In genomic region chr5:62783374-62784057, GRCh38 we compare ENCODE assay signal across 20 cellular contexts.
DNase-seq lines count a peak whose midpoint lies in the region; ATAC-seq and TF ChIP-seq lines count a peak whose summit lies in the region.
"Had no signal": no experiment of that assay in that cellular context is flagged by ENCODE, and none has a peak within 500 bp of the region (broad histone marks: within the 10 kb centered on the region; RNA-seq: fewer than 3 reads in every experiment).

No MANE protein-coding gene starts in this region.

- H3K4me3 Mint-ChIP-seq in GM23338, result no peak overlapping the region
- H3K4me3 Mint-ChIP-seq: activated T-cell treated with anti-CD3 and anti-CD28 coated beads, Interleukin-2, amount 50 U/mL, for 24 hours; immature natural killer cell had no signal

- no peak overlapping the region for H3K4me3 ChIP-seq in GM23338
- H3K4me3 ChIP-seq: tibial nerve had no signal

- H3K4me1 ChIP-seq in GM23338 (ENCODE audit: insufficient read depth), result no peaks in the 10 kb centered on the region

- H3K27me3 ChIP-seq in GM23338 (ENCODE audit: insufficient read depth), result no peaks in the 10 kb centered on the region
- H3K27me3 ChIP-seq: tibial nerve had no signal

- no peak overlapping the region for H3K4me2 ChIP-seq in GM23338

- no peaks in the 10 kb centered on the region for H3K4me1 Mint-ChIP-seq in GM23338

- no peaks in the 10 kb centered on the region for H3F3A ChIP-seq in GM23338 (replicated peaks; ENCODE audit: low read depth)

- no peak overlapping the region for H2AFZ ChIP-seq in GM23338

- H3K9me2 ChIP-seq in GM23338 (ENCODE audit: insufficient read depth), result no peaks in the 10 kb centered on the region

- ATAC-seq in GM18870 (IDR thresholded peaks at IDR 0.05; ENCODE audit: unreplicated experiment) (peak; percentile 75), GM21619 (IDR thresholded peaks at IDR 0.05; ENCODE audit: unreplicated experiment) (peak; percentile 58), HG03135 (IDR thresholded peaks at IDR 0.05; ENCODE audit: unreplicated experiment) (peak; percentile 63), GM23338 (no peak)

- H3K27me3 Mint-ChIP-seq in GM23338 (ENCODE audit: insufficient read depth, low read depth, poor library complexity), result no peaks in the 10 kb centered on the region

- no peaks in the 10 kb centered on the region for H3K36me3 ChIP-seq in GM23338 (ENCODE audit: insufficient read depth)
- H3K36me3 ChIP-seq: tibial nerve had no signal

- H3K27ac ChIP-seq in GM23338 (ENCODE audit: low read depth), result no peak overlapping the region
- H3K27ac ChIP-seq: tibial nerve had no signal

- no peaks in the 10 kb centered on the region for H3K9me3 Mint-ChIP-seq in GM23338
- H3K9me3 Mint-ChIP-seq: activated T-cell treated with anti-CD3 and anti-CD28 coated beads, Interleukin-2, amount 50 U/mL, for 24 hours; immature natural killer cell had no signal

- DNase-seq in midbrain (lab: John Stamatoyannopoulos, UW), result peak; percentile 10
- no peak for DNase-seq in SKM-1 treated with dmso at 0.1 percent for 144 hours (lab: John Stamatoyannopoulos, UW; ENCODE audit: unreplicated experiment)
- DNase-seq in GM23338 (ENCODE audit: low spot score), result no peak
- DNase-seq in SW 1271 (lab: John Stamatoyannopoulos, UW), result no peak
- no peak for DNase-seq in AG08396 (ENCODE audit: low spot score)
- DNase-seq: activated CD4-positive, alpha-beta T cell treated with anti-CD3 and anti-CD28 coated beads for 48 hours; activated T-cell treated with anti-CD3 and anti-CD28 coated beads, Interleukin-2, amount 50 U/mL, for 24 hours; cerebellar nuclear complex; DMS79; immature natural killer cell; mesenchymal stem cell; NCI-H187; NCI-H526 treated with DMSO at 0.1 percent for 48 hours; Right ventricle myocardium superior; stimulated activated CD4-positive, alpha-beta T cell treated with anti-CD3 and anti-CD28 coated beads, Interleukin-4, amount 100 ng/mL, for 1 hour; T-helper 9 cell had no signal

- no peaks in the 10 kb centered on the region for H4K20me1 ChIP-seq in GM23338 (replicated peaks; ENCODE audit: insufficient read depth)

- no peak overlapping the region for H3K27ac Mint-ChIP-seq in GM23338
- H3K27ac Mint-ChIP-seq: activated T-cell treated with anti-CD3 and anti-CD28 coated beads, Interleukin-2, amount 50 U/mL, for 24 hours; immature natural killer cell had no signal

- H3K79me2 ChIP-seq in GM23338 (replicated peaks; ENCODE audit: insufficient read depth), result no peaks in the 10 kb centered on the region

- no peaks in the 10 kb centered on the region for H3K36me3 Mint-ChIP-seq in GM23338 (ENCODE audit: low read depth)
- H3K36me3 Mint-ChIP-seq: immature natural killer cell had no signal

- TF ChIP-seq CTCF in GM23338 (conservative IDR thresholded peaks at IDR 0.05; ENCODE audit: low read depth in 2 of 2), result no peak

TF ChIP-seq in GM23338, 12 proteins besides CTCF, POLR2A, EP300 and RAD21 (continues in another document):
- TF ChIP-seq EZH2 (IDR thresholded peaks at IDR 0.05; ENCODE audit: low read depth, unreplicated experiment), result no peak
- TF ChIP-seq JUNB (IDR thresholded peaks at IDR 0.05; ENCODE audit: unreplicated experiment), result no peak
- TF ChIP-seq CREB1 (CRISPR knock-in tag; IDR thresholded peaks at IDR 0.05; ENCODE audit: low read depth), result no peak
- no peak for TF ChIP-seq EZH2phosphoT487 (IDR thresholded peaks at IDR 0.05; ENCODE audit: unreplicated experiment)
- no peak for TF ChIP-seq REST (IDR thresholded peaks at IDR 0.05; ENCODE audit: unreplicated experiment)
- TF ChIP-seq ZNF462 (CRISPR knock-in tag; IDR thresholded peaks at IDR 0.05), result no peak
- TF ChIP-seq NANOG (IDR thresholded peaks at IDR 0.05; ENCODE audit: borderline replicate concordance), result no peak
- TF ChIP-seq ZNF114 (CRISPR knock-in tag; IDR thresholded peaks at IDR 0.05), result no peak
- no peak for TF ChIP-seq STAT1 (IDR thresholded peaks at IDR 0.05; ENCODE audit: unreplicated experiment)
